In genomic region chr14:100271247-100271939, GRCh38 we compare ENCODE assay signal across 1 cellular context.
A peak's percentile ranks its signal among the peaks of the same experiment; 100 is the strongest.
TF ChIP-seq lines count a peak whose summit lies in the region.

No MANE protein-coding gene starts in this region.

TF ChIP-seq in HepG2, 621 proteins besides CTCF, POLR2A, EP300 and RAD21:
- TF ChIP-seq ARID3A (IDR thresholded peaks at IDR 0.05; ENCODE audit: low read depth, low read length) (peak; percentile 74), ZBTB37 (CRISPR knock-in tag; IDR thresholded peaks at IDR 0.05) (no peak), PAXIP1 (CRISPR knock-in tag; conservative IDR thresholded peaks at IDR 0.05) (peak; percentile 44; the same call in 1 of the 2 replicates), ISX (CRISPR knock-in tag; conservative IDR thresholded peaks at IDR 0.05) (no peak), FOXP4 (CRISPR knock-in tag; IDR thresholded peaks at IDR 0.05) (peak; percentile 51), TERF1 (CRISPR knock-in tag; IDR thresholded peaks at IDR 0.05) (no peak), FOXA3 (CRISPR knock-in tag; IDR thresholded peaks at IDR 0.05) (peak; percentile 69), XBP1 (CRISPR knock-in tag; IDR thresholded peaks at IDR 0.05) (no peak), CCDC6 (CRISPR knock-in tag; IDR thresholded peaks at IDR 0.05) (no peak), ZNF780A (CRISPR knock-in tag; IDR thresholded peaks at IDR 0.05) (no peak), SOX5 (CRISPR knock-in tag; IDR thresholded peaks at IDR 0.05; ENCODE audit: borderline replicate concordance) (peak; percentile 17; the same call in 1 of the 2 replicates), DBP (CRISPR knock-in tag; IDR thresholded peaks at IDR 0.05; ENCODE audit: not compliant biosample characterization) (no peak), HNF4A (CRISPR knock-in tag; IDR thresholded peaks at IDR 0.05) (peak; percentile 74), HNF4G (IDR thresholded peaks at IDR 0.05; ENCODE audit: borderline replicate concordance, low read depth, low read length) (peak; percentile 58; the same call in 1 of the 2 replicates), HNF4G (CRISPR knock-in tag; IDR thresholded peaks at IDR 0.05; ENCODE audit: borderline replicate concordance, low read depth) (no peak), HDAC6 (IDR thresholded peaks at IDR 0.05; ENCODE audit: low read depth, low read length) (no peak), FOXA1 (IDR thresholded peaks at IDR 0.05) (no peak), FOXA1 (CRISPR knock-in tag; IDR thresholded peaks at IDR 0.05) (peak; percentile 37; the same call in 1 of the 2 replicates), ZNF224 (CRISPR knock-in tag; IDR thresholded peaks at IDR 0.05) (no peak), FOXJ3 (CRISPR knock-in tag; IDR thresholded peaks at IDR 0.05; ENCODE audit: borderline replicate concordance) (peak; percentile 34; the same call in 1 of the 2 replicates), ZNF879 (CRISPR knock-in tag; IDR thresholded peaks at IDR 0.05) (no peak), ZNF672 (CRISPR knock-in tag; IDR thresholded peaks at IDR 0.05) (no peak), FOXO1 (CRISPR knock-in tag; IDR thresholded peaks at IDR 0.05) (0 out of 2 replicates have a peak, but pooled peaks have one; percentile 12), ZNF20 (CRISPR knock-in tag; IDR thresholded peaks at IDR 0.05) (no peak), FOXP1 (IDR thresholded peaks at IDR 0.05) (no peak), FOXP1 (CRISPR knock-in tag; IDR thresholded peaks at IDR 0.05) (peak; percentile 65; the same call in 1 of the 2 replicates), PATZ1 (CRISPR knock-in tag; IDR thresholded peaks at IDR 0.05) (no peak), STAG1 (CRISPR knock-in tag; IDR thresholded peaks at IDR 0.05) (peak; percentile 53), GTF2F1 (IDR thresholded peaks at IDR 0.05; ENCODE audit: low read length) (no peak), TIGD3 (CRISPR knock-in tag; IDR thresholded peaks at IDR 0.05; ENCODE audit: borderline replicate concordance) (no peak), ARID5B (CRISPR knock-in tag; IDR thresholded peaks at IDR 0.05) (peak; percentile 35; the same call in 1 of the 2 replicates), ZNF362 (CRISPR knock-in tag; IDR thresholded peaks at IDR 0.05; ENCODE audit: borderline replicate concordance) (peak; percentile 87; the same call in 1 of the 2 replicates), SOX13 (IDR thresholded peaks at IDR 0.05) (no peak), SOX13 (CRISPR knock-in tag; conservative IDR thresholded peaks at IDR 0.05 in 1 of 2, IDR thresholded peaks at IDR 0.05 in 1 of 2) (0 out of 4 replicates have a peak, but pooled peaks of 1 of the 2 experiments have one; percentile 21), RARA (CRISPR knock-in tag; IDR thresholded peaks at IDR 0.05) (no peak), BCL6 (CRISPR knock-in tag; IDR thresholded peaks at IDR 0.05) (no peak), ATF7 (IDR thresholded peaks at IDR 0.05) (no peak), ATF7 (CRISPR knock-in tag; IDR thresholded peaks at IDR 0.05) (no peak), MEF2D (CRISPR knock-in tag; IDR thresholded peaks at IDR 0.05) (no peak), HOXD1 (CRISPR knock-in tag; IDR thresholded peaks at IDR 0.05) (no peak), ATRX (CRISPR knock-in tag; IDR thresholded peaks at IDR 0.05; ENCODE audit: borderline replicate concordance) (no peak), GFI1 (CRISPR knock-in tag; IDR thresholded peaks at IDR 0.05; ENCODE audit: borderline replicate concordance) (0 out of 2 replicates have a peak, but pooled peaks have one; percentile 59)
